In genomic region chr7:25954395-25954794, GRCh38 we compare ENCODE assay signal across 32 cellular contexts.
"Had no signal": no experiment of that assay in that cellular context is flagged by ENCODE, and none has a peak within 500 bp of the region (broad histone marks: within the 10 kb centered on the region; RNA-seq: fewer than 3 reads in every experiment).

No MANE protein-coding gene starts in this region.

- H3K9me3 ChIP-seq: ascending aorta, pancreas, prostate gland, upper lobe of left lung, vagina had no signal

- H3K9me3 Mint-ChIP-seq: activated CD4-positive, alpha-beta memory T cell treated with anti-CD3 and anti-CD28 coated beads, Interleukin-2, amount 10 ng/mL, durations not matched to agents 7 days and 5 days; activated CD4-positive, alpha-beta T cell treated with anti-CD3 and anti-CD28 coated beads, Interleukin-2, amount 10 ng/mL, durations not matched to agents 24 days and 14 days; activated naive CD4-positive, alpha-beta T cell treated with anti-CD3 and anti-CD28 coated beads, Interleukin-2, amount 10 ng/mL, durations not matched to agents 7 days and 5 days; activated naive CD8-positive, alpha-beta T cell treated with anti-CD3 and anti-CD28 coated beads, Interleukin-2, amount 10 ng/mL, durations not matched to agents 7 days and 5 days; activated T-cell treated with anti-CD3 and anti-CD28 coated beads, Interleukin-2, amount 50 U/mL, for 24 hours; stimulated activated naive CD8-positive, alpha-beta T cell treated with anti-CD3 and anti-CD28 coated beads, Interleukin-15, amount 100 ng/mL, for 72 hours; T-helper 2 cell treated with Interferon-gamma antibody and Interleukin-4, amounts not matched to agents 5 μg/mL and 100 μg/mL, for 36 hours had no signal

- DNase-seq: activated CD4-positive, alpha-beta memory T cell treated with anti-CD3 and anti-CD28 coated beads, Interleukin-2, amount 10 ng/mL, durations not matched to agents 7 days and 5 days; activated CD4-positive, alpha-beta T cell treated with anti-CD3 and anti-CD28 coated beads, Interleukin-2, amount 10 ng/mL, durations not matched to agents 24 days and 14 days; activated CD4-positive, CD25-positive, alpha-beta regulatory T cell treated with anti-CD3 and anti-CD28 coated beads, Interleukin-2, amount 50 U/mL, for 72 hours; activated CD8-positive, alpha-beta memory T cell treated with anti-CD3 and anti-CD28 coated beads, Interleukin-2, amount 50 U/mL, for 48 hours; activated gamma-delta T cell; activated naive CD4-positive, alpha-beta T cell treated with anti-CD3 and anti-CD28 coated beads, Interleukin-2, amount 10 ng/mL, durations not matched to agents 7 days and 5 days; activated naive CD8-positive, alpha-beta T cell treated with anti-CD3 and anti-CD28 coated beads, Interleukin-2, amount 10 ng/mL, durations not matched to agents 7 days and 5 days; activated T-cell treated with anti-CD3 and anti-CD28 coated beads, Interleukin-2, amount 50 U/mL, for 24 hours; cortex of kidney; foreskin fibroblast; heart left ventricle; islet precursor cell; left ventricle myocardium inferior; nucleus accumbens; pancreas; retina; stimulated activated CD4-positive, alpha-beta T cell treated with anti-CD3 and anti-CD28 coated beads, Interleukin-12 subunit alpha, Interleukin-12 subunit beta, amount 100 ng/mL, for 4 hours; stimulated activated CD4-positive, alpha-beta T cell treated with anti-CD3 and anti-CD28 coated beads, Interleukin-4, amount 100 ng/mL, for 24 hours; stimulated activated naive CD8-positive, alpha-beta T cell treated with anti-CD3 and anti-CD28 coated beads, Interleukin-15, amount 100 ng/mL, for 72 hours; substantia nigra; upper lobe of left lung had no signal

- H3K36me3 Mint-ChIP-seq: activated naive CD4-positive, alpha-beta T cell treated with anti-CD3 and anti-CD28 coated beads, Interleukin-2, amount 10 ng/mL, durations not matched to agents 7 days and 5 days; activated naive CD8-positive, alpha-beta T cell treated with anti-CD3 and anti-CD28 coated beads, Interleukin-2, amount 10 ng/mL, durations not matched to agents 7 days and 5 days; brain; stimulated activated memory B cell treated with anti-CD40 and anti-IgM and Interleukin-4, amounts not matched to agents 10 μg/mL and 1 μg/mL and 100 μg/mL, for 72 hours had no signal

- H3K4me3 Mint-ChIP-seq: activated CD4-positive, alpha-beta memory T cell treated with anti-CD3 and anti-CD28 coated beads, Interleukin-2, amount 10 ng/mL, durations not matched to agents 7 days and 5 days; activated CD4-positive, alpha-beta T cell treated with anti-CD3 and anti-CD28 coated beads, Interleukin-2, amount 10 ng/mL, durations not matched to agents 24 days and 14 days; activated naive CD4-positive, alpha-beta T cell treated with anti-CD3 and anti-CD28 coated beads, Interleukin-2, amount 10 ng/mL, durations not matched to agents 7 days and 5 days; activated naive CD8-positive, alpha-beta T cell treated with anti-CD3 and anti-CD28 coated beads, Interleukin-2, amount 10 ng/mL, durations not matched to agents 7 days and 5 days; activated T-cell treated with anti-CD3 and anti-CD28 coated beads, Interleukin-2, amount 50 U/mL, for 24 hours; stimulated activated memory B cell treated with anti-CD40 and anti-IgM and Interleukin-4, amounts not matched to agents 10 μg/mL and 1 μg/mL and 100 μg/mL, for 72 hours; stimulated activated naive CD8-positive, alpha-beta T cell treated with anti-CD3 and anti-CD28 coated beads, Interleukin-15, amount 100 ng/mL, for 72 hours; T-helper 2 cell treated with Interferon-gamma antibody and Interleukin-4, amounts not matched to agents 5 μg/mL and 100 μg/mL, for 36 hours had no signal

- H3K4me1 ChIP-seq: prostate gland had no signal

- H3K36me3 ChIP-seq: ascending aorta, cardiac muscle cell, heart left ventricle, left ventricle myocardium inferior, pancreas, prostate gland, upper lobe of left lung, vagina had no signal

- H3K27ac ChIP-seq: ascending aorta, cardiac muscle cell, heart left ventricle, left ventricle myocardium inferior, prostate gland, skin epidermis, upper lobe of left lung, vagina had no signal

- ATAC-seq: esophagus mucosa; heart left ventricle; pancreas; sciatic nerve; stimulated activated memory B cell treated with anti-CD40 and anti-IgM and Interleukin-4, amounts not matched to agents 10 μg/mL and 1 μg/mL and 100 μg/mL, for 72 hours; stimulated activated naive CD8-positive, alpha-beta T cell treated with anti-CD3 and anti-CD28 coated beads, Interleukin-15, amount 100 ng/mL, for 72 hours had no signal

- H3K27me3 ChIP-seq: ascending aorta, cardiac muscle cell, pancreas, upper lobe of left lung, vagina had no signal

- H3K27ac Mint-ChIP-seq: activated CD4-positive, alpha-beta memory T cell treated with anti-CD3 and anti-CD28 coated beads, Interleukin-2, amount 10 ng/mL, durations not matched to agents 7 days and 5 days; activated CD4-positive, alpha-beta T cell treated with anti-CD3 and anti-CD28 coated beads, Interleukin-2, amount 10 ng/mL, durations not matched to agents 24 days and 14 days; activated naive CD4-positive, alpha-beta T cell treated with anti-CD3 and anti-CD28 coated beads, Interleukin-2, amount 10 ng/mL, durations not matched to agents 7 days and 5 days; activated naive CD8-positive, alpha-beta T cell treated with anti-CD3 and anti-CD28 coated beads, Interleukin-2, amount 10 ng/mL, durations not matched to agents 7 days and 5 days; activated T-cell treated with anti-CD3 and anti-CD28 coated beads, Interleukin-2, amount 50 U/mL, for 24 hours; brain; stimulated activated memory B cell treated with anti-CD40 and anti-IgM and Interleukin-4, amounts not matched to agents 10 μg/mL and 1 μg/mL and 100 μg/mL, for 72 hours; stimulated activated naive CD8-positive, alpha-beta T cell treated with anti-CD3 and anti-CD28 coated beads, Interleukin-15, amount 100 ng/mL, for 72 hours; T-helper 2 cell treated with Interferon-gamma antibody and Interleukin-4, amounts not matched to agents 5 μg/mL and 100 μg/mL, for 36 hours had no signal

- H3K4me3 ChIP-seq: ascending aorta, cardiac muscle cell, heart left ventricle, left ventricle myocardium inferior, lung, prostate gland, skin epidermis, upper lobe of left lung, vagina had no signal

- FAIRE-seq: pancreas had no signal
